8 cellular contexts compared by ENCODE assay signal in the genomic region with DNA sequence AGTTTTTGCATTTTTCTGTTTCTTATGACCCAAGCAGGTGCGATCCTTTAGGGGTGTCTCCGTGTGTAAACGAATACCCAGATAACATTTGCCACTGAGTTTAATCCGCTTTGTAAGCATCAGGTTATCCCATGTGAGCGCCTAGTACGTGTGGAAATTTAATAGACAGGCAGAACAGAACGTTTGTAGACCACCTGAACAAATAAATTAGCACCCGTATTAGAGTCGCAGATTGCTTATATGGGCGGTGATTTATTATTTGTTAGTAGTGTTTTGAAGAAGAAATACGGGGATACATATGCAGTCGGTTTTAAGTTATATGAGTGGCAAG. TPM values are rescaled to one million over a fixed set of nuclear protein-coding genes. Genes with fewer than 3 reads are reported as not detected.
DNase-seq lines count a peak whose midpoint lies in the region; ATAC-seq, FAIRE-seq and TF ChIP-seq lines count a peak whose summit lies in the region.

No MANE protein-coding gene starts in this region.

- peak overlapping the region; percentile 66 for H3K27ac ChIP-seq in OCI-LY7 (ENCODE audit: low read depth, low read length, poor library complexity, severe bottlenecking)
- peak overlapping the region; percentile 74 to 97 (median 93) for H3K27ac ChIP-seq in spleen

- H3K27me3 ChIP-seq in spleen (replicated peaks in 1 of 7): no peaks in the 10 kb centered on the region

- H3K36me3 ChIP-seq in OCI-LY7 (ENCODE audit: insufficient read depth, low read length) (peaks cover 28% of the 10 kb centered on the region), spleen (peaks cover 0 to 24% (median 11%) of the 10 kb centered on the region in 6 donors)

- H3K9me3 ChIP-seq in OCI-LY7 (ENCODE audit: low read length) (peaks cover 3% of the 10 kb centered on the region; the same call in 1 of the 2 replicates), spleen (no peaks in the 10 kb centered on the region)

- TF ChIP-seq POLR2A in spleen (IDR thresholded peaks at IDR 0.05): no peak
- no peak for TF ChIP-seq POLR2A in GM12892 (IDR thresholded peaks at IDR 0.05; ENCODE audit: low read depth, low read length)

- no peaks in the 10 kb centered on the region for H3K9me2 ChIP-seq in OCI-LY7 (ENCODE audit: insufficient read depth, low read length)

- no peak overlapping the region for H3K27ac Mint-ChIP-seq in CD14-positive monocyte

- ATAC-seq in GM18520 (IDR thresholded peaks at IDR 0.05; ENCODE audit: unreplicated experiment) (peak; percentile 4), HG02798 (IDR thresholded peaks at IDR 0.05; ENCODE audit: poor library complexity, unreplicated experiment) (peak; percentile 23), Right ventricle myocardium superior (ENCODE audit: poor library complexity) (peak; percentile 50), esophagus mucosa (no peak)

- TSS peak; percentile 90 for BruUV-seq in OCI-LY7 (replicated peaks; lab: Mats Ljungman, UMichigan)

- H3K79me2 ChIP-seq in OCI-LY7 (ENCODE audit: insufficient read depth, low read depth, low read length): peaks cover 61% of the 10 kb centered on the region

- H3K9me3 Mint-ChIP-seq in CD14-positive monocyte: no peaks in the 10 kb centered on the region

- DNase-seq in OCI-LY7 (ENCODE audit: low spot score) (no peak), Right ventricle myocardium superior (no peak), spleen (no peak), CD14-positive monocyte (ENCODE audit: low spot score) (no peak), GM12892 (ENCODE audit: insufficient read length) (no peak)

- POLR2A ChIA-PET in OCI-LY7 (lab: Charles Lee): interaction anchor here (0.6 to 9.9 kb wide), 9 partner anchors 11 to 527 kb away, joined by 3 to 162 read pairs (median 4); a partner anchor contains a TSS

- peaks cover 23% of the 10 kb centered on the region for H3K4me1 Mint-ChIP-seq in CD14-positive monocyte

- H2AFZ ChIP-seq in OCI-LY7 (ENCODE audit: low read length): peak overlapping the region; percentile 99

- FAIRE-seq in GM12892 (lab: Jason Lieb, UNC): no peak

- WGBS in spleen, 5 donors: 0 to 1% (median 0%) methylated on average over 12 of the region's 12 CpGs

- peak overlapping the region; percentile 77 for H3K4me3 ChIP-seq in OCI-LY7 (ENCODE audit: low read depth, low read length, poor library complexity, severe bottlenecking)
- peak overlapping the region; percentile 56 to 91 (median 80) for H3K4me3 ChIP-seq in spleen

- peaks cover 17 to 18% of the 10 kb centered on the region in 2 donors for H3K36me3 Mint-ChIP-seq in CD14-positive monocyte

- no peak overlapping the region for H3K4me3 Mint-ChIP-seq in CD14-positive monocyte

- peak overlapping the region; percentile 98 for H3K4me2 ChIP-seq in OCI-LY7 (ENCODE audit: low read length)

- TF ChIP-seq CTCF in OCI-LY7 (conservative IDR thresholded peaks at IDR 0.05; ENCODE audit: low read length) (no peak), spleen (IDR thresholded peaks at IDR 0.05 in 8 of 11, conservative IDR thresholded peaks at IDR 0.05 in 3 of 11) (no peak), CD14-positive monocyte (IDR thresholded peaks at IDR 0.05) (no peak)

- intact Hi-C loops in OCI-LY7 (cut with micrococcal nuclease; ENCODE audit: unreplicated experiment): loop anchor here (1.0 to 10.0 kb wide), 2 partner anchors 29 to 721 kb away; a partner anchor contains a TSS
- intact Hi-C loops in Right ventricle myocardium superior (cut with DNase I): no loop called here
- intact Hi-C loops in spleen (cut with DNase I; ENCODE audit: low total_unique reads): no loop called here
- intact Hi-C loops in CD14-positive monocyte (cut with micrococcal nuclease): no loop called here

- peaks cover 23% of the 10 kb centered on the region; the same call in 1 of the 2 replicates for H4K20me1 ChIP-seq in OCI-LY7 (ENCODE audit: insufficient read depth, low read length)

- H3K4me1 ChIP-seq in OCI-LY7 (ENCODE audit: insufficient read depth, low read length, poor library complexity, severe bottlenecking) (peaks cover 36% of the 10 kb centered on the region), spleen (peaks cover 21 to 52% (median 41%) of the 10 kb centered on the region in 6 donors)

- H3K27me3 Mint-ChIP-seq in CD14-positive monocyte (ENCODE audit: low read depth in 3 of 3): peaks cover 0 to 2% (median 0%) of the 10 kb centered on the region in 3 donors

- CTCF ChIA-PET in OCI-LY7 (lab: Charles Lee; ENCODE audit: unreplicated experiment): interaction anchor here (1.7 kb wide), 1 partner anchor 34 kb away, joined by 5 read pairs; no protein-coding TSS in a partner anchor

RNA-seq across cellular contexts. Expression of a gene that starts 0.3 kb away (rescaled TPM):
- total RNA-seq in OCI-LY7 (2014; rRNA removed; shearing (Covaris generic)): 2.8 and 3.2 TPM in 2 replicates
- total RNA-seq in OCI-LY7 (2022) (3.4 and 3.9 TPM in 2 replicates), Right ventricle myocardium superior (1.6 TPM), spleen (1 to 10 TPM in 5 of 7 donors, under 1 TPM in 2; 0.51 to 1.4 (median 1.0) TPM), esophagus mucosa (0.76 TPM)
- polyA plus RNA-seq in spleen (1 to 10 TPM in 2 of 3 donors, under 1 TPM in 1; 0.96 to 2.2 (median 1.6) TPM), CD14-positive monocyte (under 1 TPM in 1 of 2 donors, not detected in 1; 0.46 TPM)
- 3.6 TPM for polyA plus RNA-seq in GM12892 (2012; ENCODE audit: missing spikeins)

RNA-seq across cellular contexts. Expression of a gene that starts 0.5 kb away (rescaled TPM):
- 16.5 and 22.8 TPM in 2 replicates for total RNA-seq in OCI-LY7 (2014; rRNA removed; shearing (Covaris generic))
- total RNA-seq in OCI-LY7 (2022): 107 TPM in 2 replicates
- 45.7 TPM for total RNA-seq in Right ventricle myocardium superior
- 10 to 100 TPM; 22.0 to 61.4 (median 49.2) TPM for total RNA-seq in spleen
- polyA plus RNA-seq in spleen: 10 to 100 TPM; 16.0 to 18.8 (median 17.1) TPM
- polyA plus RNA-seq in CD14-positive monocyte: 10 to 100 TPM; 29.2 to 46.2 TPM
- polyA plus RNA-seq in GM12892 (2012; ENCODE audit: missing spikeins): 56.2 TPM
- total RNA-seq in esophagus mucosa: 28.5 TPM

RNA-seq across cellular contexts. Expression of a gene that starts 10.2 kb away (rescaled TPM):
- total RNA-seq in OCI-LY7 (2014; rRNA removed; shearing (Covaris generic)): not detected in 2 replicates
- total RNA-seq in OCI-LY7 (2022) (not detected in 2 replicates), Right ventricle myocardium superior (not detected), spleen (1 to 10 TPM in 3 of 7 donors, under 1 TPM in 4; 0.32 to 1.6 (median 0.77) TPM), esophagus mucosa (not detected)
- polyA plus RNA-seq in spleen (1 to 10 TPM in 1 of 3 donors, under 1 TPM in 2; 0.57 to 1.5 (median 0.97) TPM), CD14-positive monocyte (under 1 TPM in 1 of 2 donors, not detected in 1; 0.11 TPM)
- polyA plus RNA-seq in GM12892 (2012; ENCODE audit: missing spikeins): 0.28 TPM

RNA-seq across cellular contexts. Expression of a gene that starts 39.5 kb away (rescaled TPM):
- total RNA-seq in OCI-LY7 (2014; rRNA removed; shearing (Covaris generic)): not detected in 2 replicates
- total RNA-seq in OCI-LY7 (2022): not detected in 2 replicates
- total RNA-seq in Right ventricle myocardium superior: 2.8 TPM
- total RNA-seq in spleen: 10 to 100 TPM; 14.2 to 46.1 (median 21.5) TPM
- polyA plus RNA-seq in spleen: 1 to 10 TPM; 2.3 to 8.9 (median 3.9) TPM
- polyA plus RNA-seq in CD14-positive monocyte: not detected
- not detected for polyA plus RNA-seq in GM12892 (2012; ENCODE audit: missing spikeins)
- total RNA-seq in esophagus mucosa: 0.08 TPM
